ENCODE assay signal across 14 cellular contexts in genomic region chr15:41804361-41804760, GRCh38. TPM values are rescaled to one million over a fixed set of nuclear protein-coding genes. Genes with fewer than 3 reads are reported as not detected.
DNase-seq lines count a peak whose midpoint lies in the region; ATAC-seq, FAIRE-seq and TF ChIP-seq lines count a peak whose summit lies in the region.
"Had no signal": no experiment of that assay in that cellular context is flagged by ENCODE, and none has a peak within 500 bp of the region (broad histone marks: within the 10 kb centered on the region; RNA-seq: fewer than 3 reads in every experiment).

No MANE protein-coding gene starts in this region.

- TF ChIP-seq CTCF in bronchial epithelial cell (IDR thresholded peaks at IDR 0.05; ENCODE audit: insufficient read depth, low read length, severe bottlenecking) = no peak

- peak overlapping the region; percentile 46 for H3K27ac Mint-ChIP-seq in activated naive CD8-positive, alpha-beta T cell
- H3K27ac Mint-ChIP-seq in activated naive CD8-positive, alpha-beta T cell treated with anti-CD3 and anti-CD28 coated beads for 36 hours = no peak overlapping the region
- H3K27ac Mint-ChIP-seq in stimulated activated naive B cell treated with anti-CD40 and anti-IgM and Interleukin-4, amounts not matched to agents 10 μg/mL and 1 μg/mL and 100 μg/mL, for 72 hours = no peak overlapping the region
- H3K27ac Mint-ChIP-seq: IgD-negative memory B cell had no signal

- no peaks in the 10 kb centered on the region for H3K27me3 ChIP-seq in bronchial epithelial cell (ENCODE audit: control insufficient read depth, insufficient read depth, low read length)
- H3K27me3 ChIP-seq in muscle layer of colon (ENCODE audit: control insufficient read depth in 1 of 2, insufficient read depth in 2 of 2, low read length in 2 of 2) = no peaks in the 10 kb centered on the region
- no peaks in the 10 kb centered on the region for H3K27me3 ChIP-seq in aorta (ENCODE audit: control insufficient read depth in 1 of 2, insufficient read depth in 2 of 2, low read length in 1 of 2)

- H3K4me1 ChIP-seq in muscle layer of colon (ENCODE audit: insufficient read depth, low read length) (peaks cover 25% of the 10 kb centered on the region), aorta (ENCODE audit: control insufficient read depth in 1 of 2, insufficient read depth in 2 of 2, low read length in 2 of 2) (no peaks in the 10 kb centered on the region)

- H3K4me1 Mint-ChIP-seq in activated naive CD8-positive, alpha-beta T cell (ENCODE audit: low read depth) = peaks cover 9% of the 10 kb centered on the region
- H3K4me1 Mint-ChIP-seq in activated naive CD8-positive, alpha-beta T cell treated with anti-CD3 and anti-CD28 coated beads for 36 hours = peaks cover 13% of the 10 kb centered on the region
- peaks cover 16 to 32% of the 10 kb centered on the region in 2 donors for H3K4me1 Mint-ChIP-seq in stimulated activated naive B cell treated with anti-CD40 and anti-IgM and Interleukin-4, amounts not matched to agents 10 μg/mL and 1 μg/mL and 100 μg/mL, for 72 hours
- H3K4me1 Mint-ChIP-seq: IgD-negative memory B cell had no signal

- no peaks in the 10 kb centered on the region for H3K36me3 Mint-ChIP-seq in activated naive CD8-positive, alpha-beta T cell
- H3K36me3 Mint-ChIP-seq in activated naive CD8-positive, alpha-beta T cell treated with anti-CD3 and anti-CD28 coated beads for 36 hours = peaks cover 2% of the 10 kb centered on the region
- peaks cover 30 to 34% of the 10 kb centered on the region in 2 donors for H3K36me3 Mint-ChIP-seq in stimulated activated naive B cell treated with anti-CD40 and anti-IgM and Interleukin-4, amounts not matched to agents 10 μg/mL and 1 μg/mL and 100 μg/mL, for 72 hours
- H3K36me3 Mint-ChIP-seq: natural killer cell treated with Interleukin-12 subunit alpha and Interleukin-12 subunit beta and Interleukin-15 and Interleukin-18, amount 100 ng/mL, for 72 hours had no signal

- peaks cover 5% of the 10 kb centered on the region for H3K36me3 ChIP-seq in bronchial epithelial cell (ENCODE audit: control insufficient read depth, insufficient read depth, low read length)
- H3K36me3 ChIP-seq in muscle layer of colon (ENCODE audit: insufficient read depth, low read length) = peaks cover 9% of the 10 kb centered on the region
- H3K36me3 ChIP-seq in aorta (ENCODE audit: control insufficient read depth in 1 of 2, insufficient read depth in 2 of 2, low read length in 1 of 2) = no peaks in the 10 kb centered on the region

- no peak overlapping the region for H3K4me3 Mint-ChIP-seq in activated naive CD8-positive, alpha-beta T cell
- no peak overlapping the region for H3K4me3 Mint-ChIP-seq in activated naive CD8-positive, alpha-beta T cell treated with anti-CD3 and anti-CD28 coated beads for 36 hours
- H3K4me3 Mint-ChIP-seq in stimulated activated naive B cell treated with anti-CD40 and anti-IgM and Interleukin-4, amounts not matched to agents 10 μg/mL and 1 μg/mL and 100 μg/mL, for 72 hours = no peak overlapping the region
- H3K4me3 Mint-ChIP-seq: IgD-negative memory B cell; natural killer cell treated with Interleukin-12 subunit alpha and Interleukin-12 subunit beta and Interleukin-15 and Interleukin-18, amount 100 ng/mL, for 72 hours had no signal

- no peaks in the 10 kb centered on the region for H3K27me3 Mint-ChIP-seq in activated naive CD8-positive, alpha-beta T cell
- no peaks in the 10 kb centered on the region for H3K27me3 Mint-ChIP-seq in activated naive CD8-positive, alpha-beta T cell treated with anti-CD3 and anti-CD28 coated beads for 36 hours
- H3K27me3 Mint-ChIP-seq in stimulated activated naive B cell treated with anti-CD40 and anti-IgM and Interleukin-4, amounts not matched to agents 10 μg/mL and 1 μg/mL and 100 μg/mL, for 72 hours = no peaks in the 10 kb centered on the region
- H3K27me3 Mint-ChIP-seq: IgD-negative memory B cell; natural killer cell treated with Interleukin-12 subunit alpha and Interleukin-12 subunit beta and Interleukin-15 and Interleukin-18, amount 100 ng/mL, for 72 hours had no signal

- no peak overlapping the region for H3K9ac ChIP-seq in muscle layer of colon (ENCODE audit: low read length)

- H3K27ac ChIP-seq in muscle layer of colon (ENCODE audit: low read depth, low read length) = peak overlapping the region; percentile 75
- peak overlapping the region in 1 of 2 donors; percentile 28 for H3K27ac ChIP-seq in aorta (ENCODE audit: low read depth in 1 of 2, low read length in 2 of 2)
- H3K27ac ChIP-seq: SK-N-MC had no signal

- peak; percentile 16 for ATAC-seq in aorta (ENCODE audit: low FRiP score)
- no peak for ATAC-seq in stimulated activated naive B cell treated with anti-CD40 and anti-IgM and Interleukin-4, amounts not matched to agents 10 μg/mL and 1 μg/mL and 100 μg/mL, for 72 hours (replicated peaks)

- intact Hi-C loops in aorta (cut with DNase I) = no loop called here

- no peaks in the 10 kb centered on the region for H3K9me3 Mint-ChIP-seq in activated naive CD8-positive, alpha-beta T cell (ENCODE audit: low read depth)
- H3K9me3 Mint-ChIP-seq in activated naive CD8-positive, alpha-beta T cell treated with anti-CD3 and anti-CD28 coated beads for 36 hours = no peaks in the 10 kb centered on the region
- no peaks in the 10 kb centered on the region for H3K9me3 Mint-ChIP-seq in stimulated activated naive B cell treated with anti-CD40 and anti-IgM and Interleukin-4, amounts not matched to agents 10 μg/mL and 1 μg/mL and 100 μg/mL, for 72 hours
- H3K9me3 Mint-ChIP-seq: IgD-negative memory B cell; natural killer cell treated with Interleukin-12 subunit alpha and Interleukin-12 subunit beta and Interleukin-15 and Interleukin-18, amount 100 ng/mL, for 72 hours had no signal

- FAIRE-seq in bronchial epithelial cell (lab: Jason Lieb, UNC) = peak; percentile 98

- WGBS in aorta, 2 donors = 61 to 70% methylated on average over 2 of the region's 2 CpGs

- H3K9me3 ChIP-seq in muscle layer of colon (ENCODE audit: low read length) (no peaks in the 10 kb centered on the region), aorta (ENCODE audit: control insufficient read depth, low read length) (no peaks in the 10 kb centered on the region)

- DNase-seq in activated naive CD8-positive, alpha-beta T cell treated with anti-CD3 and anti-CD28 coated beads for 36 hours = no peak
- DNase-seq in bronchial epithelial cell (ENCODE audit: low read depth) (peak; percentile 99), aorta (no peak), middle frontal gyrus (ENCODE audit: extremely low spot score, low spot score) (no peak), inferior parietal cortex (ENCODE audit: extremely low spot score) (no peak)
- no peak for DNase-seq in stimulated activated naive B cell treated with anti-CD40 and anti-IgM and Interleukin-4, amounts not matched to agents 10 μg/mL and 1 μg/mL and 100 μg/mL, for 72 hours
- DNase-seq: activated T-cell treated with anti-CD3 and anti-CD28 coated beads, Interleukin-2, amount 50 U/mL, for 48 hours; cerebellar nuclear complex; NCI-H187 treated with DMSO at 0.1 percent for 48 hours had no signal

- no peak overlapping the region for H3K4me3 ChIP-seq in bronchial epithelial cell (ENCODE audit: low read depth, low read length)
- H3K4me3 ChIP-seq in muscle layer of colon (ENCODE audit: low read depth in 1 of 2, low read length in 2 of 2) = no peak overlapping the region
- H3K4me3 ChIP-seq in aorta (ENCODE audit: low read length in 2 of 2) = no peak overlapping the region
- H3K4me3 ChIP-seq: SK-N-MC had no signal

RNA-seq across cellular contexts. Expression of gene JMJD7, which starts 23.5 kb away (rescaled TPM):
- total RNA-seq in activated naive CD8-positive, alpha-beta T cell treated with anti-CD3 and anti-CD28 coated beads for 36 hours = 10 to 100 TPM in 1 of 2 experiments, 1 to 10 TPM in 1; 9.4 to 10.9 TPM
- total RNA-seq in bronchial epithelial cell (22.9 TPM in 2 replicates), aorta (10 to 100 TPM in 1 of 2 donors, 1 to 10 TPM in 1; 9.6 to 12.6 TPM)
- 10 to 100 TPM in 1 of 2 donors, 1 to 10 TPM in 1; 7.0 to 10.5 TPM for polyA plus RNA-seq in aorta

RNA-seq across cellular contexts. Expression of gene MAPKBP1, which starts 30.1 kb away (rescaled TPM):
- 10 to 100 TPM; 13.2 to 14.2 TPM for total RNA-seq in activated naive CD8-positive, alpha-beta T cell treated with anti-CD3 and anti-CD28 coated beads for 36 hours
- 12.9 and 17.9 TPM in 2 replicates for total RNA-seq in bronchial epithelial cell
- total RNA-seq in aorta = 10 to 100 TPM; 38.2 to 44.1 TPM
- 10 to 100 TPM; 13.6 to 17.0 TPM for polyA plus RNA-seq in aorta

RNA-seq across cellular contexts. Expression of gene PLA2G4B, which starts 34.3 kb away (rescaled TPM):
- 1 to 10 TPM; 2.1 to 2.2 TPM for total RNA-seq in activated naive CD8-positive, alpha-beta T cell treated with anti-CD3 and anti-CD28 coated beads for 36 hours
- total RNA-seq in bronchial epithelial cell = 8.2 and 42.6 TPM in 2 replicates
- total RNA-seq in aorta = 10 to 100 TPM in 1 of 2 donors, 1 to 10 TPM in 1; 6.7 to 11.1 TPM
- 10 to 100 TPM; 14.3 to 51.8 TPM for polyA plus RNA-seq in aorta
